ENCODE assay signal across 8 cellular contexts in the genomic region with DNA sequence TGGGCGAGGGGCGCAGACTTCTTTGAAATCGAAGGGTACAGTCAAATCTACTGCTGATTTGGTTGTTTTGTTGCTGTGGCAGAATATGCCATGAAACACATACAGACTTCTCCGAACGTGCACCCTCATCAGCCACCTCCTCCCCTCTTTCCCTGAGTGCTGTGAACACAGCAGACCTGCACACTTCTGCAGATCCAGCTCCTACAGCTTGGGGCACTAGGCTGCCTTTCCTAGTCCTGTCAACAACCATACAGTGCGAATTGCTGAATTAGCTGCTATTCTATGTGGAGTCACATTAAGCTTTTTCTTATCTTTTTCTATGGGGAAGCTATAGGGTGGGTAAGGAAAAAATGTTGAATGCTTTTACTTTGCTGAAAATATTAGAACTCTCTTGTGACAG. TPM values are rescaled to one million over a fixed set of nuclear protein-coding genes. Genes with fewer than 3 reads are reported as not detected.
DNase-seq lines count a peak whose midpoint lies in the region; ATAC-seq and TF ChIP-seq lines count a peak whose summit lies in the region.

No MANE protein-coding gene starts in this region.

- TF ChIP-seq CTCF in WI38 (IDR thresholded peaks at IDR 0.05; ENCODE audit: low read depth, low read length), result peak; percentile 36
- TF ChIP-seq CTCF in hepatocyte (IDR thresholded peaks at IDR 0.05; ENCODE audit: poor library complexity), result peak; percentile 40
- peak in 2 of 3 experiments; percentile 20 to 28 for TF ChIP-seq CTCF in testis (IDR thresholded peaks at IDR 0.05)

- intact Hi-C loops in activated naive CD4-positive, alpha-beta T cell treated with anti-CD3 and anti-CD28 coated beads for 36 hours (cut with micrococcal nuclease), result no loop called here
- intact Hi-C loops in testis (cut with DNase I; ENCODE audit: low total_unique reads), result no loop called here

- H3K27me3 Mint-ChIP-seq in activated naive CD4-positive, alpha-beta T cell treated with anti-CD3 and anti-CD28 coated beads for 36 hours (ENCODE audit: low read depth), result no peaks in the 10 kb centered on the region
- no peaks in the 10 kb centered on the region for H3K27me3 Mint-ChIP-seq in activated naive CD4-positive, alpha-beta T cell treated with anti-CD3 and anti-CD28 coated beads, Interleukin-2, amount 10 ng/mL, durations not matched to agents 7 days and 5 days

- DNase-seq in activated naive CD4-positive, alpha-beta T cell treated with anti-CD3 and anti-CD28 coated beads for 36 hours, result peak; percentile 33
- no peak for DNase-seq in activated naive CD4-positive, alpha-beta T cell treated with anti-CD3 and anti-CD28 coated beads, Interleukin-2, amount 10 ng/mL, durations not matched to agents 7 days and 5 days
- DNase-seq in hepatocyte (ENCODE audit: low spot score) (peak; percentile 45), testis (peak; percentile 76), GF-D8 (lab: John Stamatoyannopoulos, UW) (no peak)
- no peak for DNase-seq in effector CD8-positive, alpha-beta T cell (lab: John Stamatoyannopoulos, UW)

- no peaks in the 10 kb centered on the region for H3K4me1 ChIP-seq in hepatocyte (ENCODE audit: insufficient read depth)
- no peaks in the 10 kb centered on the region for H3K4me1 ChIP-seq in testis

- no peak overlapping the region for H3K27ac Mint-ChIP-seq in activated naive CD4-positive, alpha-beta T cell treated with anti-CD3 and anti-CD28 coated beads for 36 hours
- H3K27ac Mint-ChIP-seq in activated naive CD4-positive, alpha-beta T cell treated with anti-CD3 and anti-CD28 coated beads, Interleukin-2, amount 10 ng/mL, durations not matched to agents 7 days and 5 days, result no peak overlapping the region

- H4K20me1 ChIP-seq in hepatocyte (ENCODE audit: insufficient read depth, poor library complexity, severe bottlenecking), result no peaks in the 10 kb centered on the region

- H3K9me2 ChIP-seq in hepatocyte (replicated peaks; ENCODE audit: insufficient read depth), result no peaks in the 10 kb centered on the region

- no peak overlapping the region for H3K4me3 ChIP-seq in WI38 (ENCODE audit: low read depth, low read length)
- H3K4me3 ChIP-seq in hepatocyte, result no peak overlapping the region
- no peak overlapping the region for H3K4me3 ChIP-seq in testis

- H3K9me3 ChIP-seq in hepatocyte (ENCODE audit: low read depth) (no peaks in the 10 kb centered on the region), testis (no peaks in the 10 kb centered on the region)

- H3K36me3 Mint-ChIP-seq in activated naive CD4-positive, alpha-beta T cell treated with anti-CD3 and anti-CD28 coated beads for 36 hours (ENCODE audit: low read depth), result peaks cover 17% of the 10 kb centered on the region
- peaks cover 33% of the 10 kb centered on the region for H3K36me3 Mint-ChIP-seq in activated naive CD4-positive, alpha-beta T cell treated with anti-CD3 and anti-CD28 coated beads, Interleukin-2, amount 10 ng/mL, durations not matched to agents 7 days and 5 days

- H3K4me3 Mint-ChIP-seq in activated naive CD4-positive, alpha-beta T cell treated with anti-CD3 and anti-CD28 coated beads for 36 hours, result no peak overlapping the region
- H3K4me3 Mint-ChIP-seq in activated naive CD4-positive, alpha-beta T cell treated with anti-CD3 and anti-CD28 coated beads, Interleukin-2, amount 10 ng/mL, durations not matched to agents 7 days and 5 days, result no peak overlapping the region

- CTCF ChIA-PET in activated naive CD4-positive, alpha-beta T cell treated with anti-CD3 and anti-CD28 coated beads for 36 hours (lab: Charles Lee), result interaction anchor here (0.7 to 3.1 kb wide), 3 partner anchors 13 to 102 kb away, joined by 3 to 8 read pairs (median 4); partner anchors contain the start of gene SFR1
- CTCF ChIA-PET in activated naive CD4-positive, alpha-beta T cell treated with anti-CD3 and anti-CD28 coated beads, Interleukin-2, amount 10 ng/mL, durations not matched to agents 7 days and 5 days (lab: Charles Lee), result interaction anchor here (0.8 to 1.4 kb wide), 6 partner anchors 21 to 315 kb away, joined by 3 to 6 read pairs (median 4); no protein-coding TSS in a partner anchor

- no peaks in the 10 kb centered on the region for H3K79me2 ChIP-seq in hepatocyte

- no peak overlapping the region for H2AFZ ChIP-seq in hepatocyte

- WGBS in hepatocyte (ENCODE audit: low lambda C conversion rate, missing lambda C conversion rate), result 74% methylated on average over 6 of the region's 6 CpGs
- 76% methylated on average over 6 of the region's 6 CpGs for WGBS in testis, 2 donors

- no peak for TF ChIP-seq POLR2A in testis (IDR thresholded peaks at IDR 0.05)

- H3K27me3 ChIP-seq in hepatocyte (no peaks in the 10 kb centered on the region), testis (no peaks in the 10 kb centered on the region)

- no peak overlapping the region for H3K4me2 ChIP-seq in hepatocyte

- no peaks in the 10 kb centered on the region for H3K9me3 Mint-ChIP-seq in activated naive CD4-positive, alpha-beta T cell treated with anti-CD3 and anti-CD28 coated beads for 36 hours
- H3K9me3 Mint-ChIP-seq in activated naive CD4-positive, alpha-beta T cell treated with anti-CD3 and anti-CD28 coated beads, Interleukin-2, amount 10 ng/mL, durations not matched to agents 7 days and 5 days, result no peaks in the 10 kb centered on the region

- peaks cover 9% of the 10 kb centered on the region for H3K4me1 Mint-ChIP-seq in activated naive CD4-positive, alpha-beta T cell treated with anti-CD3 and anti-CD28 coated beads for 36 hours (ENCODE audit: low read depth)
- no peaks in the 10 kb centered on the region for H3K4me1 Mint-ChIP-seq in activated naive CD4-positive, alpha-beta T cell treated with anti-CD3 and anti-CD28 coated beads, Interleukin-2, amount 10 ng/mL, durations not matched to agents 7 days and 5 days

- H3K27ac ChIP-seq in hepatocyte (no peak overlapping the region), testis (peak overlapping the region; percentile 22 to 62)

- H3K36me3 ChIP-seq in hepatocyte (replicated peaks; ENCODE audit: insufficient read depth, low read depth), result peaks cover 4% of the 10 kb centered on the region
- H3K36me3 ChIP-seq in testis (ENCODE audit: low read depth, missing control alignments), result no peaks in the 10 kb centered on the region

- no peak for ATAC-seq in GM21528 (IDR thresholded peaks at IDR 0.05; ENCODE audit: low FRiP score, unreplicated experiment)

RNA-seq across cellular contexts. Expression of gene COL17A1, which starts 57.5 kb away (rescaled TPM):
- not detected for total RNA-seq in activated naive CD4-positive, alpha-beta T cell treated with anti-CD3 and anti-CD28 coated beads for 36 hours
- total RNA-seq in hepatocyte, result 5.7 and 7.5 TPM in 2 replicates
- 2.1 and 3.3 TPM in 2 replicates for polyA plus RNA-seq in hepatocyte
- 10 to 100 TPM in 1 of 2 donors, 1 to 10 TPM in 1; 7.1 to 30.6 TPM for total RNA-seq in testis
- 17.1 TPM for polyA plus RNA-seq in testis (ENCODE audit: insufficient read depth, low read depth, low replicate concordance)

Comparison
In these comparisons a context has a peak if more than half of its experiments do, and no peak if none do; other contexts are left out.
1. DNase-seq: peak in activated naive CD4-positive, alpha-beta T cell treated with anti-CD3 and anti-CD28 coated beads for 36 hours (single experiment), hepatocyte (single experiment) and testis (single experiment); none in activated naive CD4-positive, alpha-beta T cell treated with anti-CD3 and anti-CD28 coated beads, Interleukin-2, amount 10 ng/mL, durations not matched to agents 7 days and 5 days (single experiment), effector CD8-positive, alpha-beta T cell (single experiment) and GF-D8 (single experiment).
2. Peak in every context shown above with its lines, with median percentiles within 50 percentile points of each other: CTCF ChIP-seq.